Comparison of ENCODE assay signal across 8 cellular contexts in the genomic region with DNA sequence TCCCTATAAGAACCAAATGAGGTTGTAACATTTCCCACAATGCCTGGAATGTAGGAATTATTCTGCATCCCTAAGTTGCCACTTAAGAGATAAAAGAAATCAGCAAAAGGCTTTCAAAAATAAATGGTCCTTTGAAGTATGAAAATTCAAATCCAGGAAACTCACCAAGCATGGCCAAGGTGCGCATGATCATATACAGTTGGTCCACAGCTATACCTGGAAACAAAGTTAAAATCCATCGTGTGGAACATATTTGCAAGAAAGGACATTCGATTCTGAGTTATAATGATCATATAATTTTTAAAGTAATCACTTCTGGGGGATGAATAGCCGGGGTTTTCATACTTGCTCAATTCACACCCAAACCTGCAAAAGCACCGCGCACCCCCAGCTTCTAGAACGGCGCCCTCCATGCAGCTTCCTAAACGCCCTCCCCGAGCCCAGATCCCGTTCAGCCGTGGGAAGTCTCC. TPM values are rescaled to one million over a fixed set of nuclear protein-coding genes. Genes with fewer than 3 reads are reported as not detected.
A peak's percentile ranks its signal among the peaks of the same experiment; 100 is the strongest.
DNase-seq lines count a peak whose midpoint lies in the region; ATAC-seq, FAIRE-seq and TF ChIP-seq lines count a peak whose summit lies in the region.

No MANE protein-coding gene starts in this region.

- H3K36me3 ChIP-seq in left ventricle myocardium inferior = peaks cover 15% of the 10 kb centered on the region
- peaks cover 4 to 18% of the 10 kb centered on the region in 2 experiments for H3K36me3 ChIP-seq in GM12878 (ENCODE audit: control insufficient read depth in 2 of 2, insufficient read depth in 2 of 2, low read length in 1 of 2)
- no peaks in the 10 kb centered on the region for H3K36me3 ChIP-seq in uterus

- peak overlapping the region; percentile 52 for H3K4me2 ChIP-seq in GM12878 (ENCODE audit: control insufficient read depth, insufficient read depth)

- WGBS in GM12878 (ENCODE audit: insufficient coverage, insufficient replicate concordance, low lambda C conversion rate, missing lambda C conversion rate) = under 1% methylated on average over 12 of the region's 12 CpGs

- H2AFZ ChIP-seq in GM12878 (ENCODE audit: control insufficient read depth, low read depth, low read length) = peak overlapping the region; percentile 11; the same call in 1 of the 2 replicates

- H3K4me3 Mint-ChIP-seq in memory B cell = peak overlapping the region; percentile 91

- FAIRE-seq in GM12878 (lab: Jason Lieb, UNC) = no peak

- RAD21 ChIA-PET in GM12878 (lab: Charles Lee; ENCODE audit: unreplicated experiment) = interaction anchor here (1.5 to 2.7 kb wide), 4 partner anchors 10 to 250 kb away, joined by 3 to 9 read pairs (median 5); no protein-coding TSS in a partner anchor

- CTCF ChIA-PET in GM12878 (lab: Yijun Ruan, JAX) = no interaction called here

- peaks cover 27% of the 10 kb centered on the region for H3K79me2 ChIP-seq in GM12878 (ENCODE audit: control insufficient read depth, insufficient read depth, low read length)

- DNase-seq in left ventricle myocardium inferior (no peak), Right ventricle myocardium inferior (ENCODE audit: missing footprints) (no peak), GM12878 (ENCODE audit: low read depth, low spot score) (no peak), memory B cell (ENCODE audit: low spot score in 2 of 2) (no peak), uterus (no peak), LoVo (ENCODE audit: low spot score) (no peak), globus pallidus (ENCODE audit: low spot score) (no peak)

- TF ChIP-seq RAD21 in GM12878 (IDR thresholded peaks at IDR 0.05; ENCODE audit: insufficient read depth, low read depth, low read length) = no peak

- peaks cover 26% of the 10 kb centered on the region for H3K4me1 Mint-ChIP-seq in memory B cell

- no peaks in the 10 kb centered on the region for H3K9me3 ChIP-seq in left ventricle myocardium inferior (replicated peaks)
- H3K9me3 ChIP-seq in GM12878 (replicated peaks; ENCODE audit: control insufficient read depth, insufficient read depth, low read length) = no peaks in the 10 kb centered on the region
- H3K9me3 ChIP-seq in uterus = no peaks in the 10 kb centered on the region

- no peaks in the 10 kb centered on the region for H3K9me3 Mint-ChIP-seq in memory B cell

- in situ Hi-C loops in GM12878 (cut with MboI) = no loop called here

- intact Hi-C loops in left ventricle myocardium inferior (cut with micrococcal nuclease) = no loop called here
- intact Hi-C loops in Right ventricle myocardium inferior (cut with DNase I) = no loop called here
- intact Hi-C loops in GM12878 (cut with micrococcal nuclease; ENCODE audit: unreplicated experiment) = no loop called here
- intact Hi-C loops in uterus (cut with DNase I; ENCODE audit: low total_unique reads) = no loop called here

- BruUV-seq in GM12878 (replicated peaks; lab: Mats Ljungman, UMichigan) = TSS peak; percentile 59

- peaks cover 45% of the 10 kb centered on the region for H3K4me1 ChIP-seq in left ventricle myocardium inferior
- H3K4me1 ChIP-seq in GM12878 (ENCODE audit: control insufficient read depth, insufficient read depth, low read length) = peaks cover 14% of the 10 kb centered on the region
- peaks cover 3 to 7% of the 10 kb centered on the region in 2 donors for H3K4me1 ChIP-seq in uterus

- H3K36me3 Mint-ChIP-seq in memory B cell = peaks cover 10% of the 10 kb centered on the region

- ATAC-seq in Right ventricle myocardium inferior (no peak), GM12878 (no peak), memory B cell (ENCODE audit: low read depth) (no peak), HG03342 (IDR thresholded peaks at IDR 0.05; ENCODE audit: unreplicated experiment) (no peak)

- H3K27ac ChIP-seq in left ventricle myocardium inferior (replicated peaks) (peak overlapping the region; percentile 92), GM12878 (ENCODE audit: control insufficient read depth, insufficient read depth) (peak overlapping the region; percentile 76), uterus (peak overlapping the region; percentile 73 to 82)

- H3K4me3 ChIP-seq in left ventricle myocardium inferior (peak overlapping the region; percentile 86), GM12878 (peak overlapping the region; percentile 66), uterus (peak overlapping the region; percentile 69 to 71)

- SMC1A ChIA-PET in GM12878 (lab: Charles Lee; ENCODE audit: uncharacterized antibody, unreplicated experiment) = interaction anchor here (1.5 to 2.3 kb wide), 4 partner anchors 13 to 45 kb away, joined by 3 to 6 read pairs (median 5); no protein-coding TSS in a partner anchor

- TF ChIP-seq POLR2A in GM12878 (IDR thresholded peaks at IDR 0.05; ENCODE audit: low read depth, low read length) (no peak), uterus (IDR thresholded peaks at IDR 0.05) (no peak)

- TF ChIP-seq EP300 in GM12878 (IDR thresholded peaks at IDR 0.05; ENCODE audit: borderline replicate concordance in 1 of 2, control insufficient read depth in 1 of 2, low read depth in 2 of 2, low read length in 2 of 2) = no peak

- H3K27me3 ChIP-seq in left ventricle myocardium inferior (ENCODE audit: low read depth) = no peaks in the 10 kb centered on the region
- no peaks in the 10 kb centered on the region for H3K27me3 ChIP-seq in GM12878 (replicated peaks in 1 of 2; ENCODE audit: control insufficient read depth in 2 of 2, insufficient read depth in 2 of 2, low read length in 1 of 2)
- no peaks in the 10 kb centered on the region for H3K27me3 ChIP-seq in uterus

- no peak for TF ChIP-seq CTCF in left ventricle myocardium inferior (IDR thresholded peaks at IDR 0.05; ENCODE audit: borderline replicate concordance)
- no peak for TF ChIP-seq CTCF in GM12878 (IDR thresholded peaks at IDR 0.05 in 2 of 3, conservative IDR thresholded peaks at IDR 0.05 in 1 of 3; ENCODE audit: control insufficient read depth in 2 of 3, extremely low read depth in 1 of 3, insufficient read depth in 1 of 3, low read depth in 3 of 3, low read length in 3 of 3)
- no peak for TF ChIP-seq CTCF in uterus (IDR thresholded peaks at IDR 0.05)

- no peaks in the 10 kb centered on the region for H4K20me1 ChIP-seq in GM12878 (ENCODE audit: control insufficient read depth, insufficient read depth)

- peak overlapping the region; percentile 83 for H3K27ac Mint-ChIP-seq in memory B cell

- peak overlapping the region; percentile 73 for H3K9ac ChIP-seq in GM12878 (ENCODE audit: control insufficient read depth, insufficient read depth, low read length)

- no peaks in the 10 kb centered on the region for H3K27me3 Mint-ChIP-seq in memory B cell

- POLR2A ChIA-PET in GM12878 (lab: Charles Lee) = interaction anchor here (0.8 to 2.2 kb wide), 6 partner anchors 10 to 89 kb away, joined by 3 to 9 read pairs (median 4); no protein-coding TSS in a partner anchor

TF ChIP-seq in GM12878, 131 proteins besides CTCF, POLR2A, EP300 and RAD21 (continues in another document):
- TF ChIP-seq, protein P1, sequence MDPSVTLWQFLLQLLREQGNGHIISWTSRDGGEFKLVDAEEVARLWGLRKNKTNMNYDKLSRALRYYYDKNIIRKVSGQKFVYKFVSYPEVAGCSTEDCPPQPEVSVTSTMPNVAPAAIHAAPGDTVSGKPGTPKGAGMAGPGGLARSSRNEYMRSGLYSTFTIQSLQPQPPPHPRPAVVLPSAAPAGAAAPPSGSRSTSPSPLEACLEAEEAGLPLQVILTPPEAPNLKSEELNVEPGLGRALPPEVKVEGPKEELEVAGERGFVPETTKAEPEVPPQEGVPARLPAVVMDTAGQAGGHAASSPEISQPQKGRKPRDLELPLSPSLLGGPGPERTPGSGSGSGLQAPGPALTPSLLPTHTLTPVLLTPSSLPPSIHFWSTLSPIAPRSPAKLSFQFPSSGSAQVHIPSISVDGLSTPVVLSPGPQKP (IDR thresholded peaks at IDR 0.05; ENCODE audit: low read depth, low read length) = no peak

RNA-seq across cellular contexts. Expression of a gene that starts 0.5 kb away (rescaled TPM):
- 52.8 TPM for total RNA-seq in left ventricle myocardium inferior
- total RNA-seq in Right ventricle myocardium inferior = 52.1 TPM
- 150 and 160 TPM in 2 replicates for total RNA-seq in GM12878 (2013; cell fraction: nucleolus; rRNA removed)
- 85.6 and 88.3 TPM in 2 replicates for total RNA-seq in GM12878 (2014; rRNA removed)
- total RNA-seq in GM12878 (2014; rRNA removed; fragmentation: Illumina TruSeq; extraction: Trizol) = 42.4 and 51.1 TPM in 2 replicates
- 69.2 and 76.9 TPM in 2 replicates for total RNA-seq in GM12878 (2021)
- 54.1 TPM for polyA plus RNA-seq in GM12878 (2011; ENCODE audit: low read depth)
- 68.5 and 71.9 TPM in 2 replicates for polyA plus RNA-seq in GM12878 (2011; rRNA removed)
- 45.3 and 78.9 TPM in 2 replicates for polyA plus RNA-seq in GM12878 (2011; cell fraction: cytosol; rRNA removed)
- 258 and 286 TPM in 2 replicates for polyA plus RNA-seq in GM12878 (2011; cell fraction: nucleus; rRNA removed)
- polyA plus RNA-seq in GM12878 (2012) = 59.4 and 61.5 TPM in 2 replicates
- polyA plus RNA-seq in GM12878 (2014; fragmentation: Illumina TruSeq; extraction: Trizol) = 27.5 and 38.6 TPM in 2 replicates
- polyA plus RNA-seq in GM12878 (2014; fragmentation: Nextera tagmentation; extraction: Ambion mirVana) = 1 to 10 TPM; 4.2 to 9.4 TPM
- 95.1 and 113 TPM in 2 replicates for polyA plus RNA-seq in GM12878 (2014; rRNA removed)
- 100 to 1,000 TPM in 1 of 2 experiments, 10 to 100 TPM in 1; 54.6 to 101 TPM for polyA plus RNA-seq in GM12878 (2016; fragmentation: Nextera tagmentation; extraction: Ambion mirVana)
- polyA minus RNA-seq in GM12878 (2011; rRNA and poly(A)+ RNA removed) = 38.4 and 48.9 TPM in 2 replicates
- polyA minus RNA-seq in GM12878 (2011; cell fraction: cytosol; rRNA and poly(A)+ RNA removed) = 17.2 and 23.9 TPM in 2 replicates
- 47.6 and 80.1 TPM in 2 replicates for polyA minus RNA-seq in GM12878 (2011; cell fraction: nucleus; rRNA and poly(A)+ RNA removed)
- 100 to 1,000 TPM in 1 of 4 donors, 10 to 100 TPM in 3; 27.4 to 229 (median 53.8) TPM for total RNA-seq in uterus

RNA-seq across cellular contexts. Expression of a gene that starts 8.1 kb away (rescaled TPM):
- total RNA-seq in left ventricle myocardium inferior = 6.9 TPM
- total RNA-seq in Right ventricle myocardium inferior = 7.8 TPM
- total RNA-seq in GM12878 (2013; cell fraction: nucleolus; rRNA removed) = 13.0 and 15.9 TPM in 2 replicates
- total RNA-seq in GM12878 (2014; rRNA removed) = 14.7 and 15.3 TPM in 2 replicates
- total RNA-seq in GM12878 (2014; rRNA removed; fragmentation: Illumina TruSeq; extraction: Trizol) = 7.6 and 8.9 TPM in 2 replicates
- total RNA-seq in GM12878 (2021) = 15.8 and 18.2 TPM in 2 replicates
- 4.8 TPM for polyA plus RNA-seq in GM12878 (2011; ENCODE audit: low read depth)
- polyA plus RNA-seq in GM12878 (2011; rRNA removed) = 11.9 and 16.7 TPM in 2 replicates
- 20.7 and 36.0 TPM in 2 replicates for polyA plus RNA-seq in GM12878 (2011; cell fraction: cytosol; rRNA removed)
- 22.1 and 30.6 TPM in 2 replicates for polyA plus RNA-seq in GM12878 (2011; cell fraction: nucleus; rRNA removed)
- polyA plus RNA-seq in GM12878 (2012) = 18.4 and 22.4 TPM in 2 replicates
- 5.4 and 10.0 TPM in 2 replicates for polyA plus RNA-seq in GM12878 (2014; fragmentation: Illumina TruSeq; extraction: Trizol)
- polyA plus RNA-seq in GM12878 (2014; fragmentation: Nextera tagmentation; extraction: Ambion mirVana) = 1 to 10 TPM; 1.3 to 3.0 TPM
- polyA plus RNA-seq in GM12878 (2014; rRNA removed) = 20.4 and 21.6 TPM in 2 replicates
- 10 to 100 TPM; 11.4 to 15.5 TPM for polyA plus RNA-seq in GM12878 (2016; fragmentation: Nextera tagmentation; extraction: Ambion mirVana)
- polyA minus RNA-seq in GM12878 (2011; rRNA and poly(A)+ RNA removed) = 8.8 and 19.7 TPM in 2 replicates
- 11.6 and 12.2 TPM in 2 replicates for polyA minus RNA-seq in GM12878 (2011; cell fraction: cytosol; rRNA and poly(A)+ RNA removed)
- 6.6 and 16.3 TPM in 2 replicates for polyA minus RNA-seq in GM12878 (2011; cell fraction: nucleus; rRNA and poly(A)+ RNA removed)
- total RNA-seq in uterus = 10 to 100 TPM; 10.2 to 28.1 (median 19.5) TPM
